37 cellular contexts compared by ENCODE assay signal in genomic region chr11:131397666-131398065, GRCh38. TPM values are rescaled to one million over a fixed set of nuclear protein-coding genes. Genes with fewer than 3 reads are reported as not detected.
"Had no signal": no experiment of that assay in that cellular context is flagged by ENCODE, and none has a peak within 500 bp of the region (broad histone marks: within the 10 kb centered on the region; RNA-seq: fewer than 3 reads in every experiment).

No MANE protein-coding gene starts in this region.

- H3K4me3 Mint-ChIP-seq: activated CD4-positive, alpha-beta memory T cell treated with anti-CD3 and anti-CD28 coated beads, Interleukin-2, amount 10 ng/mL, durations not matched to agents 7 days and 5 days; activated naive CD8-positive, alpha-beta T cell treated with anti-CD3 and anti-CD28 coated beads for 36 hours; activated T-cell treated with anti-CD3 and anti-CD28 coated beads, Interleukin-2, amount 50 U/mL, for 72 hours; activated T-helper 17 cell treated with anti-CD3 and anti-CD28 coated beads, Interleukin-2, amount 50 U/mL, for 72 hours; central memory CD8-positive, alpha-beta T cell had no signal

- ATAC-seq: activated T-cell treated with anti-CD3 and anti-CD28 coated beads, Interleukin-2, amount 50 U/mL, for 72 hours; activated T-helper 17 cell treated with anti-CD3 and anti-CD28 coated beads, Interleukin-2, amount 50 U/mL, for 72 hours; PC-3 had no signal

- DNase-seq: activated CD4-positive, alpha-beta memory T cell treated with anti-CD3 and anti-CD28 coated beads, Interleukin-2, amount 10 ng/mL, durations not matched to agents 7 days and 5 days; activated CD4-positive, alpha-beta T cell treated with anti-CD3 and anti-CD28 coated beads for 1 hour; activated CD4-positive, alpha-beta T cell treated with anti-CD3 and anti-CD28 coated beads for 48 hours; activated CD4-positive, CD25-positive, alpha-beta regulatory T cell; activated effector memory CD4-positive, alpha-beta T cell treated with anti-CD3 and anti-CD28 coated beads, Interleukin-2, amount 50 U/mL, for 16 hours; activated naive CD4-positive, alpha-beta T cell; activated naive CD4-positive, alpha-beta T cell treated with anti-CD3 and anti-CD28 coated beads, Interleukin-2, amount 50 U/mL, for 16 hours; activated naive CD8-positive, alpha-beta T cell treated with anti-CD3 and anti-CD28 coated beads for 36 hours; activated T-cell treated with anti-CD3 and anti-CD28 coated beads, Interleukin-2, amount 50 U/mL, for 1 hour; activated T-cell treated with anti-CD3 and anti-CD28 coated beads, Interleukin-2, amount 50 U/mL, for 72 hours; amniotic stem cell; aorta; MM.1S; MV-4-11; NCI-H1092; NCI-H146; NCI-H187; NCI-H2029 treated with DMSO at 0.1 percent for 48 hours; NCI-H2107; NCI-H2171; NCI-H226; NCI-H446 treated with DMSO at 0.1 percent for 48 hours; NCI-H526; NK-92 treated with Interleukin-12 subunit alpha and Interleukin-12 subunit beta, amount 100 ng/mL, for 24 hours; PC-3; Peyer's patch; RPMI8226; SHP77 treated with DMSO at 0.1 percent for 48 hours; SW 1271; T-helper 1 cell; T-helper 2 cell; T-helper 9 cell had no signal

- H3K36me3 ChIP-seq: cardiac muscle cell, Peyer's patch, SJSA1 had no signal

- H3K36me3 Mint-ChIP-seq: activated naive CD8-positive, alpha-beta T cell treated with anti-CD3 and anti-CD28 coated beads for 36 hours had no signal

- H3K4me1 ChIP-seq: Peyer's patch, SJSA1 had no signal

- H3K9me3 ChIP-seq: Peyer's patch, SJSA1 had no signal

- H3K27me3 Mint-ChIP-seq: activated CD4-positive, alpha-beta memory T cell treated with anti-CD3 and anti-CD28 coated beads, Interleukin-2, amount 10 ng/mL, durations not matched to agents 7 days and 5 days; activated naive CD8-positive, alpha-beta T cell treated with anti-CD3 and anti-CD28 coated beads for 36 hours; activated T-helper 17 cell treated with anti-CD3 and anti-CD28 coated beads, Interleukin-2, amount 50 U/mL, for 72 hours; central memory CD8-positive, alpha-beta T cell had no signal

- H3K9me3 Mint-ChIP-seq: activated CD4-positive, alpha-beta memory T cell treated with anti-CD3 and anti-CD28 coated beads, Interleukin-2, amount 10 ng/mL, durations not matched to agents 7 days and 5 days; activated naive CD8-positive, alpha-beta T cell treated with anti-CD3 and anti-CD28 coated beads for 36 hours; activated T-cell treated with anti-CD3 and anti-CD28 coated beads, Interleukin-2, amount 50 U/mL, for 72 hours; activated T-helper 17 cell treated with anti-CD3 and anti-CD28 coated beads, Interleukin-2, amount 50 U/mL, for 72 hours; central memory CD8-positive, alpha-beta T cell had no signal

- H3K4me3 ChIP-seq: cardiac muscle cell, Peyer's patch, SJSA1 had no signal

- H3K4me1 Mint-ChIP-seq: activated CD4-positive, alpha-beta memory T cell treated with anti-CD3 and anti-CD28 coated beads, Interleukin-2, amount 10 ng/mL, durations not matched to agents 7 days and 5 days; activated naive CD8-positive, alpha-beta T cell treated with anti-CD3 and anti-CD28 coated beads for 36 hours; activated T-helper 17 cell treated with anti-CD3 and anti-CD28 coated beads, Interleukin-2, amount 50 U/mL, for 72 hours; central memory CD8-positive, alpha-beta T cell had no signal

- H3K27ac Mint-ChIP-seq: activated CD4-positive, alpha-beta memory T cell treated with anti-CD3 and anti-CD28 coated beads, Interleukin-2, amount 10 ng/mL, durations not matched to agents 7 days and 5 days; activated naive CD8-positive, alpha-beta T cell treated with anti-CD3 and anti-CD28 coated beads for 36 hours; activated T-cell treated with anti-CD3 and anti-CD28 coated beads, Interleukin-2, amount 50 U/mL, for 72 hours; activated T-helper 17 cell treated with anti-CD3 and anti-CD28 coated beads, Interleukin-2, amount 50 U/mL, for 72 hours had no signal

RNA-seq across cellular contexts. Expression of gene NTM, which starts 27.3 kb away (rescaled TPM):
- total RNA-seq: activated CD4-positive, alpha-beta memory T cell treated with anti-CD3 and anti-CD28 coated beads, Interleukin-2, amount 10 ng/mL, durations not matched to agents 7 days and 5 days; activated CD8-positive, alpha-beta memory T cell treated with anti-CD3 and anti-CD28 coated beads for 36 hours; activated naive CD8-positive, alpha-beta T cell treated with anti-CD3 and anti-CD28 coated beads for 36 hours; activated T-cell treated with anti-CD3 and anti-CD28 coated beads, Interleukin-2, amount 50 U/mL, for 72 hours; activated T-helper 17 cell treated with anti-CD3 and anti-CD28 coated beads, Interleukin-2, amount 50 U/mL, for 72 hours; PC-3 had no signal
